In the genomic region with DNA sequence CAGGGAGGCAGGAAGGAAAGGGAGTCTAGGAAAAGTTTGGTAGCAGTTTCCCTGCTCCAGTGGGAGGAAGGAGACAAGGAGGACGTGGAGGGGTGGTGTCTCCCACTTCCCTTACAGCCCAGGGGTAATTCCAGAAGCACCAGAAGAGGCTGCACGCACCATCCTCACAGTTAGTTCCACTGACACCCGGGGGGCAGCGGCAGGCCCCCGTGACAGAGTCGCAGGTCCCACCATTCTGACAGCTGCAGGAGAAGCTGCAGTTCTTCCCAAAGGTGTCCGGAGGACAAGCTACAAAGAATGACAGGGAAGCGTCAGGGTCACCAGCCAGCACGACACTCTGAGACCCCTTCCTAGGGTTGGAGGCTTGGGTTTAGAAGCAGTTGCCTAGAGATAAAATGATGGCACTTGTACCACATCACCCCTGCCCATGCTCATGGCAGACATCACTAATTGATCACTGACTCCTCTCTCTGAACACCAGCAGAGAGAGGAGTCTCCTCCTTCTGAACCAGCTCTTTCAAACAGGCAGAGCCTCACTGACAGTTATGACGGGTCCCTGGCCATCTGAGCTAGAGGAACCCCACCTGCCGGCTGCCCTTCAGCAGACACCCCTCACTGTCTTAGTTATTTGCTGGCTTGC, we compare ENCODE assay signal across 12 cellular contexts. TPM values are rescaled to one million over a fixed set of nuclear protein-coding genes. Genes with fewer than 3 reads are reported as not detected.
DNase-seq lines count a peak whose midpoint lies in the region; ATAC-seq and TF ChIP-seq lines count a peak whose summit lies in the region.
"Had no signal": no experiment of that assay in that cellular context is flagged by ENCODE, and none has a peak within 500 bp of the region (broad histone marks: within the 10 kb centered on the region; RNA-seq: fewer than 3 reads in every experiment).

No MANE protein-coding gene starts in this region.

- peaks cover 2% of the 10 kb centered on the region for H3K4me1 Mint-ChIP-seq in endothelial cell (ENCODE audit: unreplicated experiment)
- H3K4me1 Mint-ChIP-seq in activated naive CD4-positive, alpha-beta T cell treated with anti-CD3 and anti-CD28 coated beads, Interleukin-2, amount 10 ng/mL, durations not matched to agents 7 days and 5 days, result no peaks in the 10 kb centered on the region
- H3K4me1 Mint-ChIP-seq: B cell had no signal

- no peak for ATAC-seq in HG02759 (IDR thresholded peaks at IDR 0.05; ENCODE audit: unreplicated experiment)
- ATAC-seq: CD8-positive, alpha-beta T cell had no signal

- H3K9me3 Mint-ChIP-seq in endothelial cell (ENCODE audit: unreplicated experiment), result no peaks in the 10 kb centered on the region
- no peaks in the 10 kb centered on the region for H3K9me3 Mint-ChIP-seq in activated naive CD4-positive, alpha-beta T cell treated with anti-CD3 and anti-CD28 coated beads, Interleukin-2, amount 10 ng/mL, durations not matched to agents 7 days and 5 days
- H3K9me3 Mint-ChIP-seq: CD4-positive, CD25-positive, alpha-beta regulatory T cell; CD8-positive, alpha-beta T cell had no signal

- peaks cover 34% of the 10 kb centered on the region for H3K27me3 Mint-ChIP-seq in endothelial cell (ENCODE audit: unreplicated experiment)
- no peaks in the 10 kb centered on the region for H3K27me3 Mint-ChIP-seq in activated naive CD4-positive, alpha-beta T cell treated with anti-CD3 and anti-CD28 coated beads, Interleukin-2, amount 10 ng/mL, durations not matched to agents 7 days and 5 days
- H3K27me3 Mint-ChIP-seq: B cell; CD4-positive, CD25-positive, alpha-beta regulatory T cell had no signal

- H3K27ac Mint-ChIP-seq in endothelial cell (ENCODE audit: unreplicated experiment), result peak overlapping the region; percentile 64
- no peak overlapping the region for H3K27ac Mint-ChIP-seq in activated naive CD4-positive, alpha-beta T cell treated with anti-CD3 and anti-CD28 coated beads, Interleukin-2, amount 10 ng/mL, durations not matched to agents 7 days and 5 days
- H3K27ac Mint-ChIP-seq: B cell; CD4-positive, CD25-positive, alpha-beta regulatory T cell; CD8-positive, alpha-beta T cell had no signal

- peaks cover 24% of the 10 kb centered on the region for H3K36me3 Mint-ChIP-seq in endothelial cell (ENCODE audit: low read depth, unreplicated experiment)
- H3K36me3 Mint-ChIP-seq in activated naive CD4-positive, alpha-beta T cell treated with anti-CD3 and anti-CD28 coated beads, Interleukin-2, amount 10 ng/mL, durations not matched to agents 7 days and 5 days, result no peaks in the 10 kb centered on the region

- CTCF ChIA-PET in activated naive CD4-positive, alpha-beta T cell treated with anti-CD3 and anti-CD28 coated beads, Interleukin-2, amount 10 ng/mL, durations not matched to agents 7 days and 5 days (lab: Charles Lee), result no interaction called here

- TF ChIP-seq CTCF in endothelial cell (IDR thresholded peaks at IDR 0.05; ENCODE audit: unreplicated experiment), result no peak

- peak overlapping the region; percentile 81 for H3K4me3 Mint-ChIP-seq in endothelial cell (ENCODE audit: unreplicated experiment)
- no peak overlapping the region for H3K4me3 Mint-ChIP-seq in activated naive CD4-positive, alpha-beta T cell treated with anti-CD3 and anti-CD28 coated beads, Interleukin-2, amount 10 ng/mL, durations not matched to agents 7 days and 5 days
- H3K4me3 Mint-ChIP-seq: B cell; CD8-positive, alpha-beta T cell had no signal

- DNase-seq in DMS53 (lab: John Stamatoyannopoulos, UW), result peak; percentile 16
- DNase-seq in DMS53 treated with DMSO at 0.1 percent for 48 hours (lab: John Stamatoyannopoulos, UW; ENCODE audit: unreplicated experiment), result no peak
- DNase-seq in OCI-M1 (lab: John Stamatoyannopoulos, UW), result peak; percentile 5
- no peak for DNase-seq in endothelial cell (ENCODE audit: low spot score)
- no peak for DNase-seq in activated naive CD4-positive, alpha-beta T cell treated with anti-CD3 and anti-CD28 coated beads, Interleukin-2, amount 10 ng/mL, durations not matched to agents 7 days and 5 days
- DNase-seq: CD4-positive, CD25-positive, alpha-beta regulatory T cell; CD8-positive, alpha-beta T cell; DMS 273 treated with DMSO at 0.1 percent for 48 hours; DND-41; GOT3 had no signal

RNA-seq across cellular contexts. Expression of gene ARHGEF16, which starts 53.3 kb away (rescaled TPM):
- total RNA-seq in endothelial cell (ENCODE audit: unreplicated experiment), result 1.7 TPM
- total RNA-seq: CD4-positive, CD25-positive, alpha-beta regulatory T cell; CD8-positive, alpha-beta T cell had no signal

Comparison
In these comparisons a context has a peak if more than half of its experiments do, and no peak if none do; other contexts are left out.
1. DNase-seq: peak in DMS53 (single experiment) and OCI-M1 (single experiment); none in DMS53 treated with DMSO at 0.1 percent for 48 hours (single experiment), endothelial cell (single experiment) and activated naive CD4-positive, alpha-beta T cell treated with anti-CD3 and anti-CD28 coated beads, Interleukin-2, amount 10 ng/mL, durations not matched to agents 7 days and 5 days (single experiment).